ENCODE assay signal across 8 cellular contexts in the genomic region with DNA sequence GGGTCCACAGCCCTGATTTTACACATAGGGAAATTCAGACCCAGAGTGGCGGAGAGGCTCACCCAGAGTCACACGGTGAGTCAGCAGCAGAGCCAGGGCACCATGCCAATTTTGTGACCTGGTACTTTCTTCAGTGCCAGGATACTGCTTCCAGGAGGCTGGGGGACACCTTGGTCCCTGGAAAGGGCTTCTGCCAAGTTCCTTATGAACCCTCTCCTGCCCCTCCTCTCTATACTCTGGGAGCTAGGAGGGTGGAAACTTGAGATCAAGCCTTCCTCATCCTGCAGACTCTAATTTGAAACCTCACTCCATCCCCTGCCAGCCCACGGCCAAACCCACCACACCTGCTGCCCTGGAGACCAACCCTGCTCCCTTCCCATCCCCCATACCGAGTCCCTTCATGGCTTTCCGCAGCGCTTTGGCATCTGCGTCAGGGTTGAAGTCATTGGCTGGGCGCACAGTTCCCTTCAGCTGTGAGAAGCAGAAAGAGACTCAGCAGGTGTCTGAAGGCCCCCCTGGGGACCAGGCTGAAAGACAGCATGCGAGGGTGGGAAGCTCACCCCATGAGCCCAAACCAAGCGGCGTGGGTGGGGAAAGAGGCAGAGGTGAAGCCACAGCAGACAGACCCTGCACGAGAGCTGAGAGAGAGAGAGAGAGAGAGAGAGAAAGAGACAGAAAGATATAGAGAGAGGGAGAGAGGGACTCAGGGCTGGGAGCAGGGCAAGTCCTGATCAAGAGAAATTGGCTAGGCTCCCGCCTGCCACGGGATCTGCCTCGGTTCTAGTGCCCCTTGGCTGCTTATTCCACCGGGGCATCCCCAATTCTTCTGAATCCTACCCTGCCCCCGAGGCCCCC. TPM values are rescaled to one million over a fixed set of nuclear protein-coding genes. Genes with fewer than 3 reads are reported as not detected.
DNase-seq lines count a peak whose midpoint lies in the region; ATAC-seq and TF ChIP-seq lines count a peak whose summit lies in the region.

No MANE protein-coding gene starts in this region.

- no peaks in the 10 kb centered on the region for H3K27me3 Mint-ChIP-seq in stimulated activated naive CD8-positive, alpha-beta T cell treated with anti-CD3 and anti-CD28 coated beads, Interleukin-15, Interleukin-2, amounts not matched to agents 100 ng/mL and 50 ng/mL, for 24 hours

- H3K27ac ChIP-seq in WERI-Rb-1: no peak overlapping the region

- H3K36me3 Mint-ChIP-seq in stimulated activated naive CD8-positive, alpha-beta T cell treated with anti-CD3 and anti-CD28 coated beads, Interleukin-15, Interleukin-2, amounts not matched to agents 100 ng/mL and 50 ng/mL, for 24 hours (ENCODE audit: low read depth): peaks cover 92% of the 10 kb centered on the region

- intact Hi-C loops in cardiac septum (cut with DNase I): no loop called here

- H3K27ac Mint-ChIP-seq in stimulated activated naive CD8-positive, alpha-beta T cell treated with anti-CD3 and anti-CD28 coated beads, Interleukin-15, Interleukin-2, amounts not matched to agents 100 ng/mL and 50 ng/mL, for 24 hours: peak overlapping the region; percentile 93

- no peak overlapping the region for H3K4me3 ChIP-seq in WERI-Rb-1 (ENCODE audit: low read depth, low read length)

- H3K27me3 ChIP-seq in WERI-Rb-1 (ENCODE audit: insufficient read depth, low read depth, severe bottlenecking): no peaks in the 10 kb centered on the region

- no peaks in the 10 kb centered on the region for H3K9me3 ChIP-seq in WERI-Rb-1 (ENCODE audit: severe bottlenecking)

- no peak for TF ChIP-seq CTCF in WERI-Rb-1 (IDR thresholded peaks at IDR 0.05; ENCODE audit: low read depth, low read length)

- ATAC-seq in GM19463 (IDR thresholded peaks at IDR 0.05; ENCODE audit: unreplicated experiment): peak; percentile 75
- peak; percentile 80 for ATAC-seq in HG03439 (IDR thresholded peaks at IDR 0.05; ENCODE audit: unreplicated experiment)

- H3K9me3 Mint-ChIP-seq in stimulated activated naive CD8-positive, alpha-beta T cell treated with anti-CD3 and anti-CD28 coated beads, Interleukin-15, Interleukin-2, amounts not matched to agents 100 ng/mL and 50 ng/mL, for 24 hours: no peaks in the 10 kb centered on the region

- H3K4me3 Mint-ChIP-seq in stimulated activated naive CD8-positive, alpha-beta T cell treated with anti-CD3 and anti-CD28 coated beads, Interleukin-15, Interleukin-2, amounts not matched to agents 100 ng/mL and 50 ng/mL, for 24 hours: peak overlapping the region; percentile 61

- peaks cover 71% of the 10 kb centered on the region for H3K4me1 Mint-ChIP-seq in stimulated activated naive CD8-positive, alpha-beta T cell treated with anti-CD3 and anti-CD28 coated beads, Interleukin-15, Interleukin-2, amounts not matched to agents 100 ng/mL and 50 ng/mL, for 24 hours (ENCODE audit: low read depth)

- DNase-seq in EL: peak; percentile 36
- peak; percentile 45 to 52 for DNase-seq in activated CD8-positive, alpha-beta memory T cell treated with anti-CD3 and anti-CD28 coated beads for 4 hours (ENCODE audit: low read depth in 2 of 2)
- peak; percentile 85 for DNase-seq in cardiac septum (ENCODE audit: low spot score)
- no peak for DNase-seq in NCI-H2081 treated with DMSO at 0.1 percent for 48 hours (lab: John Stamatoyannopoulos, UW)
- no peak for DNase-seq in WERI-Rb-1

- peaks cover 11% of the 10 kb centered on the region for H3K36me3 ChIP-seq in WERI-Rb-1

RNA-seq across cellular contexts. Expression of a gene that starts 33.5 kb away (rescaled TPM):
- 257 TPM for total RNA-seq in cardiac septum

RNA-seq across cellular contexts. Expression of a gene that starts 43.3 kb away (rescaled TPM):
- total RNA-seq in cardiac septum: 110 TPM

Comparison
In these comparisons a context has a peak if more than half of its experiments do, and no peak if none do; other contexts are left out.
1. DNase-seq: peak in EL (single experiment), activated CD8-positive, alpha-beta memory T cell treated with anti-CD3 and anti-CD28 coated beads for 4 hours (2 of 2) and cardiac septum (single experiment); none in NCI-H2081 treated with DMSO at 0.1 percent for 48 hours (single experiment) and WERI-Rb-1 (single experiment).